Comparison of ENCODE assay signal across 19 cellular contexts in genomic region chr20:58719258-58719657, GRCh38. TPM values are rescaled to one million over a fixed set of nuclear protein-coding genes. Genes with fewer than 3 reads are reported as not detected.
DNase-seq lines count a peak whose midpoint lies in the region; ATAC-seq and TF ChIP-seq lines count a peak whose summit lies in the region.
"Had no signal": no experiment of that assay in that cellular context is flagged by ENCODE, and none has a peak within 500 bp of the region (broad histone marks: within the 10 kb centered on the region; RNA-seq: fewer than 3 reads in every experiment).

No MANE protein-coding gene starts in this region.

- H3K79me2 ChIP-seq in OCI-LY7 (ENCODE audit: insufficient read depth, low read depth, low read length): no peaks in the 10 kb centered on the region

- H3K4me2 ChIP-seq in OCI-LY7 (ENCODE audit: low read length): no peak overlapping the region
- H3K4me2 ChIP-seq: GM23338, smooth muscle cell had no signal

- H3K4me3 ChIP-seq in BE2C (ENCODE audit: low read depth, low read length): no peak overlapping the region
- H3K4me3 ChIP-seq in OCI-LY7 (ENCODE audit: low read depth, low read length, poor library complexity, severe bottlenecking): no peak overlapping the region
- H3K4me3 ChIP-seq: body of pancreas, GM12878, GM23338, MG63, smooth muscle cell, uterus had no signal

- H3K4me3 Mint-ChIP-seq in endothelial cell (ENCODE audit: unreplicated experiment) (no peak overlapping the region), osteocyte (ENCODE audit: unreplicated experiment) (no peak overlapping the region)
- H3K4me3 Mint-ChIP-seq: GM23338 had no signal

- H4K20me1 ChIP-seq in OCI-LY7 (ENCODE audit: insufficient read depth, low read length): no peaks in the 10 kb centered on the region

- intact Hi-C loops in OCI-LY7 (cut with micrococcal nuclease; ENCODE audit: unreplicated experiment): no loop called here

- H3K36me3 ChIP-seq in BE2C (no peaks in the 10 kb centered on the region), OCI-LY7 (ENCODE audit: insufficient read depth, low read length) (no peaks in the 10 kb centered on the region)
- H3K36me3 ChIP-seq: MG63, uterus had no signal

- CTCF ChIA-PET in OCI-LY7 (lab: Charles Lee; ENCODE audit: unreplicated experiment): no interaction called here

- H3K4me1 ChIP-seq in BE2C (peaks cover 8% of the 10 kb centered on the region), OCI-LY7 (ENCODE audit: insufficient read depth, low read length, poor library complexity, severe bottlenecking) (no peaks in the 10 kb centered on the region)
- H3K4me1 ChIP-seq: body of pancreas, uterus had no signal

- ATAC-seq in HG03139 (IDR thresholded peaks at IDR 0.05; ENCODE audit: unreplicated experiment): no peak
- ATAC-seq: body of pancreas, GM12878, GM23338 had no signal

- H3K36me3 Mint-ChIP-seq in endothelial cell (ENCODE audit: low read depth, unreplicated experiment) (no peaks in the 10 kb centered on the region), osteocyte (ENCODE audit: unreplicated experiment) (no peaks in the 10 kb centered on the region)

- H3K9me3 ChIP-seq in BE2C (no peaks in the 10 kb centered on the region), OCI-LY7 (ENCODE audit: low read length) (no peaks in the 10 kb centered on the region)
- H3K9me3 ChIP-seq: body of pancreas, MG63, uterus had no signal

- H3K27me3 Mint-ChIP-seq in endothelial cell (ENCODE audit: unreplicated experiment) (peaks cover 13% of the 10 kb centered on the region), osteocyte (ENCODE audit: unreplicated experiment) (peaks cover 32% of the 10 kb centered on the region)

- no TSS peak for BruUV-seq in OCI-LY7 (replicated peaks; lab: Mats Ljungman, UMichigan)

- POLR2A ChIA-PET in OCI-LY7 (lab: Charles Lee): no interaction called here

- H3K27me3 ChIP-seq in BE2C: no peaks in the 10 kb centered on the region; the same call in 1 of the 2 replicates
- H3K27me3 ChIP-seq: body of pancreas, uterus had no signal

- no peak overlapping the region for H2AFZ ChIP-seq in OCI-LY7 (ENCODE audit: low read length)
- H2AFZ ChIP-seq: GM23338 had no signal

- no peak overlapping the region for H3K27ac Mint-ChIP-seq in endothelial cell (ENCODE audit: unreplicated experiment)
- H3K27ac Mint-ChIP-seq in osteocyte (ENCODE audit: unreplicated experiment): no peak overlapping the region
- H3K27ac Mint-ChIP-seq: GM23338 had no signal

- TF ChIP-seq CTCF in BE2C (IDR thresholded peaks at IDR 0.05; ENCODE audit: low read depth, low read length) (no peak), endothelial cell (IDR thresholded peaks at IDR 0.05; ENCODE audit: unreplicated experiment) (no peak), osteocyte (IDR thresholded peaks at IDR 0.05) (no peak), OCI-LY7 (conservative IDR thresholded peaks at IDR 0.05; ENCODE audit: low read length) (no peak)

- H3K4me1 Mint-ChIP-seq in endothelial cell (ENCODE audit: unreplicated experiment): peaks cover 3% of the 10 kb centered on the region
- no peaks in the 10 kb centered on the region for H3K4me1 Mint-ChIP-seq in osteocyte (ENCODE audit: unreplicated experiment)

- H3K9me2 ChIP-seq in OCI-LY7 (ENCODE audit: insufficient read depth, low read length): no peaks in the 10 kb centered on the region

- H3K9me3 Mint-ChIP-seq in endothelial cell (ENCODE audit: unreplicated experiment) (no peaks in the 10 kb centered on the region), osteocyte (ENCODE audit: unreplicated experiment) (no peaks in the 10 kb centered on the region)

- DNase-seq in BE2C (peak; percentile 4), GM03348 (ENCODE audit: low spot score) (peak; percentile 4), endothelial cell (ENCODE audit: low spot score) (peak; percentile 2), osteocyte (ENCODE audit: extremely low spot score, unreplicated experiment) (peak; percentile 72), NAMALWA (ENCODE audit: low spot score) (no peak), OCI-LY7 (ENCODE audit: low spot score) (no peak)
- DNase-seq: activated CD4-positive, alpha-beta T cell treated with anti-CD3 and anti-CD28 coated beads, Interleukin-2, amount 50 U/mL, for 4 hours; activated naive CD4-positive, alpha-beta T cell treated with Interleukin-2 at 50 U/mL for 16 hours; effector memory CD4-positive, alpha-beta T cell; MG63; occipital lobe; stimulated activated naive CD4-positive, alpha-beta T cell; T-helper 2 cell had no signal

- no peak overlapping the region for H3K27ac ChIP-seq in OCI-LY7 (ENCODE audit: low read depth, low read length, poor library complexity, severe bottlenecking)
- H3K27ac ChIP-seq: body of pancreas, uterus had no signal

RNA-seq across cellular contexts. Expression of gene NPEPL1, which starts 26.7 kb away (rescaled TPM):
- 0.82 TPM for polyA plus RNA-seq in BE2C (2012; ENCODE audit: insufficient read depth, insufficient read length, low read depth)
- 37.6 TPM for total RNA-seq in endothelial cell (ENCODE audit: unreplicated experiment)
- total RNA-seq in osteocyte: 13.1 and 13.6 TPM in 2 replicates
- total RNA-seq in OCI-LY7 (2014; rRNA removed; shearing (Covaris generic)): 3.4 and 4.7 TPM in 2 replicates
- 9.6 and 11.5 TPM in 2 replicates for total RNA-seq in OCI-LY7 (2022)

Comparison
In these comparisons a context has a peak if more than half of its experiments do, and no peak if none do; other contexts are left out.
1. DNase-seq: peak in BE2C (single experiment), GM03348 (single experiment), endothelial cell (single experiment) and osteocyte (single experiment); none in NAMALWA (single experiment) and OCI-LY7 (single experiment).